In genomic region chr4:40264995-40265909, GRCh38 we compare ENCODE assay signal across 10 cellular contexts.
DNase-seq lines count a peak whose midpoint lies in the region; ATAC-seq and TF ChIP-seq lines count a peak whose summit lies in the region.
"Had no signal": no experiment of that assay in that cellular context is flagged by ENCODE, and none has a peak within 500 bp of the region (broad histone marks: within the 10 kb centered on the region; RNA-seq: fewer than 3 reads in every experiment).

No MANE protein-coding gene starts in this region.

- peak; percentile 39 to 56 for ATAC-seq in activated CD4-positive, CD25-positive, alpha-beta regulatory T cell treated with anti-CD3 and anti-CD28 coated beads, Interleukin-2, amount 50 U/mL, for 24 hours
- ATAC-seq in activated naive CD4-positive, alpha-beta T cell treated with anti-CD3 and anti-CD28 coated beads, Interleukin-2, amount 50 U/mL, for 72 hours: peak; percentile 60 to 66

- H3K4me1 Mint-ChIP-seq in neural crest cell (peaks cover 26% of the 10 kb centered on the region), chondrocyte (ENCODE audit: low read depth) (peaks cover 6% of the 10 kb centered on the region)

- peaks cover 0 to 15% of the 10 kb centered on the region in 2 donors for H3K36me3 Mint-ChIP-seq in activated naive CD4-positive, alpha-beta T cell treated with anti-CD3 and anti-CD28 coated beads, Interleukin-2, amount 50 U/mL, for 72 hours
- H3K36me3 Mint-ChIP-seq in neural crest cell (ENCODE audit: low read depth): no peaks in the 10 kb centered on the region
- H3K36me3 Mint-ChIP-seq in chondrocyte (ENCODE audit: low read depth): no peaks in the 10 kb centered on the region

- H3K27ac Mint-ChIP-seq in activated naive CD4-positive, alpha-beta T cell treated with anti-CD3 and anti-CD28 coated beads, Interleukin-2, amount 50 U/mL, for 72 hours: peak overlapping the region; percentile 89
- H3K27ac Mint-ChIP-seq in neural crest cell (ENCODE audit: unreplicated experiment) (peak overlapping the region; percentile 73), chondrocyte (ENCODE audit: unreplicated experiment) (no peak overlapping the region)

- peaks cover 4 to 5% of the 10 kb centered on the region in 2 donors for H3K9me3 Mint-ChIP-seq in activated naive CD4-positive, alpha-beta T cell treated with anti-CD3 and anti-CD28 coated beads, Interleukin-2, amount 50 U/mL, for 72 hours
- H3K9me3 Mint-ChIP-seq in neural crest cell (peaks cover 6% of the 10 kb centered on the region), chondrocyte (ENCODE audit: low read depth) (no peaks in the 10 kb centered on the region)

- H3K27me3 Mint-ChIP-seq in neural crest cell (ENCODE audit: low read depth) (no peaks in the 10 kb centered on the region), chondrocyte (ENCODE audit: low read depth) (no peaks in the 10 kb centered on the region)

- intact Hi-C loops in prostate gland (cut with DNase I): no loop called here

- TF ChIP-seq POLR2A in NB4 (IDR thresholded peaks at IDR 0.05; ENCODE audit: extremely low read depth, insufficient read length) (no peak), prostate gland (IDR thresholded peaks at IDR 0.05) (no peak)

- TF ChIP-seq CTCF in NB4 (IDR thresholded peaks at IDR 0.05; ENCODE audit: low read depth, low read length) (no peak), neural crest cell (conservative IDR thresholded peaks at IDR 0.05) (no peak), prostate gland (IDR thresholded peaks at IDR 0.05) (no peak), chondrocyte (IDR thresholded peaks at IDR 0.05) (no peak)

- H3K27me3 ChIP-seq in prostate gland (replicated peaks; ENCODE audit: insufficient read depth): no peaks in the 10 kb centered on the region
- H3K27me3 ChIP-seq: upper lobe of left lung had no signal

- DNase-seq in activated CD4-positive, CD25-positive, alpha-beta regulatory T cell treated with anti-CD3 and anti-CD28 coated beads, Interleukin-2, amount 50 U/mL, for 72 hours: no peak
- DNase-seq in NB4 (ENCODE audit: low read depth) (peak; percentile 88), neural crest cell (ENCODE audit: low read depth, low spot score) (peak; percentile 5), prostate gland (ENCODE audit: low spot score) (no peak), chondrocyte (ENCODE audit: low spot score) (no peak)
- DNase-seq in activated naive CD4-positive, alpha-beta T cell treated with anti-CD3 and anti-CD28 coated beads, Interleukin-2, amount 50 U/mL, for 72 hours (ENCODE audit: low spot score in 2 of 2): peak in 1 of 2 donors; percentile 68
- DNase-seq in activated effector memory CD4-positive, alpha-beta T cell treated with anti-CD3 and anti-CD28 coated beads, Interleukin-2, amount 50 U/mL, for 16 hours: no peak
- DNase-seq: upper lobe of left lung had no signal

- H3K27ac ChIP-seq in prostate gland: no peak overlapping the region
- H3K27ac ChIP-seq: C4-2B had no signal

- H3K4me1 ChIP-seq in prostate gland (replicated peaks): no peaks in the 10 kb centered on the region

- no peak overlapping the region for H3K4me3 ChIP-seq in NB4 (ENCODE audit: low read depth, low read length)
- H3K4me3 ChIP-seq in prostate gland: no peak overlapping the region
- H3K4me3 ChIP-seq: upper lobe of left lung had no signal

- H3K36me3 ChIP-seq in prostate gland: no peaks in the 10 kb centered on the region
- H3K36me3 ChIP-seq: upper lobe of left lung had no signal

- no peaks in the 10 kb centered on the region for H3K9me3 ChIP-seq in prostate gland
- H3K9me3 ChIP-seq: upper lobe of left lung had no signal

- WGBS in prostate gland: 75% methylated on average over 15 of the region's 15 CpGs

- no peak overlapping the region for H3K4me3 Mint-ChIP-seq in neural crest cell
- no peak overlapping the region for H3K4me3 Mint-ChIP-seq in chondrocyte (ENCODE audit: unreplicated experiment)

Comparison
In these comparisons a context has a peak if more than half of its experiments do, and no peak if none do; other contexts are left out.
1. DNase-seq: peak in NB4 (single experiment) and neural crest cell (single experiment); none in activated CD4-positive, CD25-positive, alpha-beta regulatory T cell treated with anti-CD3 and anti-CD28 coated beads, Interleukin-2, amount 50 U/mL, for 72 hours (single experiment), prostate gland (single experiment), activated effector memory CD4-positive, alpha-beta T cell treated with anti-CD3 and anti-CD28 coated beads, Interleukin-2, amount 50 U/mL, for 16 hours (single experiment) and chondrocyte (single experiment).